In genomic region chr11:795638-796564, GRCh38 we compare ENCODE assay signal across 9 cellular contexts. TPM values are rescaled to one million over a fixed set of nuclear protein-coding genes. Genes with fewer than 3 reads are reported as not detected.
DNase-seq lines count a peak whose midpoint lies in the region; ATAC-seq, FAIRE-seq and TF ChIP-seq lines count a peak whose summit lies in the region.
"Had no signal": no experiment of that assay in that cellular context is flagged by ENCODE, and none has a peak within 500 bp of the region (broad histone marks: within the 10 kb centered on the region; RNA-seq: fewer than 3 reads in every experiment).

No MANE protein-coding gene starts in this region.

- WGBS in K562 (ENCODE audit: insufficient coverage, low coverage, missing lambda C conversion rate), result 16% methylated on average over 8 of the region's 25 CpGs

- H3K27ac ChIP-seq in K562 (ENCODE audit: extremely low read depth, low read depth, low read length), result peak overlapping the region; percentile 71
- peak overlapping the region; percentile 70 for H3K27ac ChIP-seq in keratinocyte (ENCODE audit: control insufficient read depth, insufficient read depth, low read length)

- H3K9ac ChIP-seq in K562 (ENCODE audit: insufficient read depth in 1 of 2, low read depth in 2 of 2, low read length in 2 of 2), result peak overlapping the region; percentile 66 to 95; a peak in 3 of 4 replicates
- H3K9ac ChIP-seq in keratinocyte (ENCODE audit: control insufficient read depth, extremely low read depth, insufficient read depth, low read length), result peak overlapping the region; percentile 80

- no TSS peak for BruUV-seq in K562 (replicated peaks; lab: Mats Ljungman, UMichigan)

- no peak for TF ChIP-seq EP300 in K562 (IDR thresholded peaks at IDR 0.05; ENCODE audit: low read length)

- H2AFZ ChIP-seq in K562 (ENCODE audit: low read depth, low read length), result peak overlapping the region; percentile 53; the same call in 1 of the 2 replicates
- no peak overlapping the region for H2AFZ ChIP-seq in keratinocyte (ENCODE audit: control insufficient read depth, low read length)

- CTCF ChIA-PET in K562 (lab: Yijun Ruan, JAX; ENCODE audit: low intra/inter-chr PET ratio), result no interaction called here

- DNase-seq in NCI-H1417 (lab: John Stamatoyannopoulos, UW) (peak; percentile 68 to 83 (median 80)), NCI-H1417 treated with DMSO at 0.1 percent for 48 hours (lab: John Stamatoyannopoulos, UW) (no peak), NAMALWA (ENCODE audit: low spot score) (peak; percentile 86), UCSD-AML1 (lab: John Stamatoyannopoulos, UW; ENCODE audit: unreplicated experiment) (peak; percentile 79), K562 (ENCODE audit: extremely low read depth in 1 of 4, low spot score in 3 of 4) (peak; percentile 66 to 87 (median 74)), keratinocyte (ENCODE audit: low read depth, low spot score) (no peak)
- DNase-seq in stimulated activated CD4-positive, alpha-beta T cell treated with anti-CD3 and anti-CD28 coated beads, Interleukin-15, amount 100 ng/mL, for 24 hours, result peak; percentile 92

- H3K4me2 ChIP-seq in K562 (ENCODE audit: insufficient read depth, low read length) (peak overlapping the region; percentile 91), keratinocyte (ENCODE audit: control insufficient read depth, extremely low read depth, insufficient read depth, low read depth, low read length) (peak overlapping the region; percentile 96)

- H3K9me1 ChIP-seq in K562 (ENCODE audit: control insufficient read depth, insufficient read depth, low read length), result no peaks in the 10 kb centered on the region
- H3K9me1 ChIP-seq in keratinocyte (ENCODE audit: control insufficient read depth, extremely low read depth, insufficient read depth, low read length), result no peaks in the 10 kb centered on the region

- H3K9me3 ChIP-seq in K562 (replicated peaks; ENCODE audit: control insufficient read depth, insufficient read depth, low read depth, low read length) (no peaks in the 10 kb centered on the region), keratinocyte (ENCODE audit: control insufficient read depth, low read depth, low read length) (no peaks in the 10 kb centered on the region)

- peak; percentile 83 for FAIRE-seq in K562 (lab: Jason Lieb, UNC)
- peak; percentile 78 for FAIRE-seq in keratinocyte (lab: Jason Lieb, UNC)
- FAIRE-seq: A204.1 had no signal

- no peak; the same call in 1 of the 2 replicates for TF ChIP-seq POLR2A in K562 (conservative IDR thresholded peaks at IDR 0.05)

- H3K36me3 ChIP-seq in K562 (ENCODE audit: control insufficient read depth, insufficient read depth, low read length) (peaks cover 47% of the 10 kb centered on the region; the same call in 1 of the 3 replicates), keratinocyte (ENCODE audit: control insufficient read depth in 2 of 2, extremely low read depth in 1 of 2, insufficient read depth in 2 of 2, low read length in 2 of 2) (peaks cover 11 to 15% of the 10 kb centered on the region in 2 experiments)

- TF ChIP-seq CTCF in K562 (IDR thresholded peaks at IDR 0.05 in 2 of 3, conservative IDR thresholded peaks at IDR 0.05 in 1 of 3; ENCODE audit: insufficient read depth in 2 of 3, low read depth in 1 of 3, low read length in 3 of 3), result no peak
- TF ChIP-seq CTCF in keratinocyte (optimal IDR thresholded peaks at IDR 0.05 in 1 of 3, IDR thresholded peaks at IDR 0.05 in 1 of 3, conservative IDR thresholded peaks at IDR 0.05 in 1 of 3; ENCODE audit: extremely low read depth in 1 of 3, insufficient read depth in 2 of 3, low read length in 3 of 3), result no peak

- H4K20me1 ChIP-seq in K562 (replicated peaks; ENCODE audit: control insufficient read depth, insufficient read depth, low read length) (no peaks in the 10 kb centered on the region), keratinocyte (ENCODE audit: control insufficient read depth, extremely low read depth, insufficient read depth, low read length) (no peaks in the 10 kb centered on the region)

- peaks cover 7 to 94% of the 10 kb centered on the region in 2 experiments for H3K4me1 ChIP-seq in K562 (replicated peaks in 1 of 2; ENCODE audit: control insufficient read depth in 2 of 2, insufficient read depth in 2 of 2, low read length in 2 of 2)
- peaks cover 17% of the 10 kb centered on the region for H3K4me1 ChIP-seq in keratinocyte (ENCODE audit: control insufficient read depth, extremely low read depth, insufficient read depth, low read length)

- H3K79me2 ChIP-seq in K562 (ENCODE audit: control insufficient read depth, insufficient read depth, low read length) (peaks cover 26% of the 10 kb centered on the region), keratinocyte (ENCODE audit: control insufficient read depth, insufficient read depth, low read length) (no peaks in the 10 kb centered on the region)

- no peaks in the 10 kb centered on the region for H3K27me3 ChIP-seq in K562 (ENCODE audit: control insufficient read depth in 2 of 2, insufficient read depth in 2 of 2, low read length in 2 of 2)
- H3K27me3 ChIP-seq in keratinocyte (ENCODE audit: control insufficient read depth, extremely low read depth, insufficient read depth, low read length), result no peaks in the 10 kb centered on the region

- POLR2A ChIA-PET in K562 (lab: Yijun Ruan, JAX), result interaction anchor here (0.8 to 2.2 kb wide), 8 partner anchors 7 to 238 kb away, joined by 3 to 26 read pairs (median 4); partner anchors contain the start of gene RPLP2

- ATAC-seq in K562 (peak; percentile 72), HG03135 (IDR thresholded peaks at IDR 0.05; ENCODE audit: unreplicated experiment) (no peak)

- H3K4me3 ChIP-seq in K562 (peak overlapping the region; percentile 73), keratinocyte (ENCODE audit: control insufficient read depth in 2 of 3, extremely low read depth in 1 of 3, insufficient read depth in 2 of 3, low read depth in 1 of 3, low read length in 3 of 3) (peak overlapping the region; percentile 84 to 89 (median 86))

- in situ Hi-C loops in K562 (cut with MboI), result no loop called here

- dilution Hi-C loops in keratinocyte (cut with MboI; ENCODE audit: extremely low pct_ligation_motif_present, low sequenced_read_pairs), result no loop called here

- intact Hi-C loops in K562 (cut with micrococcal nuclease), result loop anchor here (5.0 to 10.0 kb wide), 2 partner anchors 69 to 231 kb away; partner anchors contain the start of genes LMNTD2 and RASSF7

- no peak for TF ChIP-seq RAD21 in K562 (CRISPR knock-in tag; conservative IDR thresholded peaks at IDR 0.05 in 1 of 2, IDR thresholded peaks at IDR 0.05 in 1 of 2)

RNA-seq across cellular contexts. Expression of gene SLC25A22, which starts 2.2 kb away (rescaled TPM):
- total RNA-seq in K562 (2011; cell fraction: chromatin; rRNA removed; ENCODE audit: low replicate concordance), result 18.6 and 84.0 TPM in 2 replicates
- 75.0 and 76.5 TPM in 2 replicates for total RNA-seq in K562 (2011; cell fraction: nucleolus; rRNA removed)
- 35.6 and 39.5 TPM in 2 replicates for total RNA-seq in K562 (2011; cell fraction: nucleoplasm; rRNA removed)
- total RNA-seq in K562 (2014; rRNA removed), result 17.0 and 21.5 TPM in 2 replicates
- total RNA-seq in K562 (2014; rRNA removed; fragmentation: Illumina TruSeq; extraction: Trizol), result 2.5 and 3.0 TPM in 2 replicates
- 11.4 and 11.8 TPM in 2 replicates for total RNA-seq in K562 (2015; rRNA removed; fragmentation: Illumina TruSeq; extraction: Trizol)
- total RNA-seq in K562 (2021), result 54.7 and 55.4 TPM in 2 replicates
- polyA plus RNA-seq in K562 (2011; rRNA removed), result 9.3 and 32.2 TPM in 2 replicates
- polyA plus RNA-seq in K562 (2011; cell fraction: cytosol; rRNA removed), result 10.7 and 26.2 TPM in 2 replicates
- 46.7 and 86.6 TPM in 2 replicates for polyA plus RNA-seq in K562 (2011; cell fraction: nucleus; rRNA removed)
- 25.7 and 28.8 TPM in 2 replicates for polyA plus RNA-seq in K562 (2012)
- 15.0 and 37.3 TPM in 2 replicates for polyA plus RNA-seq in K562 (2014; fragmentation: Illumina TruSeq; extraction: Trizol)
- polyA plus RNA-seq in K562 (2014; fragmentation: Nextera tagmentation; extraction: Ambion mirVana), result under 1 TPM; 0.41 to 0.44 TPM
- 30.0 and 32.8 TPM in 2 replicates for polyA plus RNA-seq in K562 (2014; rRNA removed)
- 6.1 and 7.3 TPM in 2 replicates for polyA minus RNA-seq in K562 (2011; rRNA and poly(A)+ RNA removed)
- 19.8 and 31.9 TPM in 2 replicates for polyA minus RNA-seq in K562 (2011; cell fraction: cytosol; rRNA and poly(A)+ RNA removed)
- polyA minus RNA-seq in K562 (2011; cell fraction: nucleus; rRNA and poly(A)+ RNA removed), result 14.7 and 16.0 TPM in 2 replicates
- 8.4 to 21.2 TPM (median 13.5 TPM) in 3 replicates for polyA plus RNA-seq in keratinocyte
- polyA plus RNA-seq in keratinocyte (2011; ENCODE audit: low read depth), result 4.1 TPM
- 12.1 and 24.3 TPM in 2 replicates for polyA plus RNA-seq in keratinocyte (2011; cell fraction: cytosol; rRNA removed)
- 27.1 and 28.4 TPM in 2 replicates for polyA plus RNA-seq in keratinocyte (2011; cell fraction: nucleus; rRNA removed)
- 9.7 and 19.7 TPM in 2 replicates for polyA plus RNA-seq in keratinocyte (2012; ENCODE audit: low replicate concordance)
- polyA minus RNA-seq in keratinocyte, result 9.0 to 51.7 TPM (median 10.8 TPM) in 3 replicates
- polyA minus RNA-seq in keratinocyte (2011; cell fraction: cytosol; rRNA and poly(A)+ RNA removed), result 24.4 TPM
- polyA minus RNA-seq in keratinocyte (2011; cell fraction: nucleus; rRNA and poly(A)+ RNA removed), result 14.7 and 24.3 TPM in 2 replicates

RNA-seq across cellular contexts. Expression of gene CEND1, which starts 6.0 kb away (rescaled TPM):
- total RNA-seq in K562 (2011; cell fraction: chromatin; rRNA removed; ENCODE audit: low replicate concordance), result not detected in 2 replicates
- total RNA-seq in K562 (2011; cell fraction: nucleolus; rRNA removed), result not detected in 2 replicates
- not detected in 2 replicates for total RNA-seq in K562 (2011; cell fraction: nucleoplasm; rRNA removed)
- 0.18 and 0.73 TPM in 2 replicates for total RNA-seq in K562 (2014; rRNA removed)
- not detected in 2 replicates for total RNA-seq in K562 (2014; rRNA removed; fragmentation: Illumina TruSeq; extraction: Trizol)
- total RNA-seq in K562 (2015; rRNA removed; fragmentation: Illumina TruSeq; extraction: Trizol), result not detected in 2 replicates
- 0.16 and 0.63 TPM in 2 replicates for total RNA-seq in K562 (2021)
- polyA plus RNA-seq in K562 (2011; rRNA removed), result not detected in 2 replicates
- polyA plus RNA-seq in K562 (2011; cell fraction: cytosol; rRNA removed), result 0.06 TPM in 1 of 2 replicates, not detected in the other
- polyA plus RNA-seq in K562 (2011; cell fraction: nucleus; rRNA removed), result not detected in 2 replicates
- polyA plus RNA-seq in K562 (2012), result 0.28 and 0.31 TPM in 2 replicates
- polyA plus RNA-seq in K562 (2014; fragmentation: Illumina TruSeq; extraction: Trizol), result 0.13 and 0.24 TPM in 2 replicates
- not detected for polyA plus RNA-seq in K562 (2014; fragmentation: Nextera tagmentation; extraction: Ambion mirVana)
- 1.2 TPM in 1 of 2 replicates, not detected in the other for polyA plus RNA-seq in K562 (2014; rRNA removed)
- polyA minus RNA-seq in K562 (2011; rRNA and poly(A)+ RNA removed), result not detected in 2 replicates
- polyA minus RNA-seq in K562 (2011; cell fraction: cytosol; rRNA and poly(A)+ RNA removed), result not detected in 2 replicates
- polyA minus RNA-seq in K562 (2011; cell fraction: nucleus; rRNA and poly(A)+ RNA removed), result not detected in 2 replicates
- not detected in 3 replicates for polyA plus RNA-seq in keratinocyte
- polyA plus RNA-seq in keratinocyte (2011; ENCODE audit: low read depth), result not detected
- polyA plus RNA-seq in keratinocyte (2011; cell fraction: cytosol; rRNA removed), result not detected in 2 replicates
- not detected in 2 replicates for polyA plus RNA-seq in keratinocyte (2011; cell fraction: nucleus; rRNA removed)
- polyA plus RNA-seq in keratinocyte (2012; ENCODE audit: low replicate concordance), result 0.10 TPM in 1 of 2 replicates, not detected in the other
- polyA minus RNA-seq in keratinocyte, result not detected in 3 replicates
- not detected for polyA minus RNA-seq in keratinocyte (2011; cell fraction: cytosol; rRNA and poly(A)+ RNA removed)
- polyA minus RNA-seq in keratinocyte (2011; cell fraction: nucleus; rRNA and poly(A)+ RNA removed), result not detected in 2 replicates

RNA-seq across cellular contexts. Expression of gene PIDD1, which starts 9.1 kb away (rescaled TPM):
- 31.9 and 139 TPM in 2 replicates for total RNA-seq in K562 (2011; cell fraction: chromatin; rRNA removed; ENCODE audit: low replicate concordance)
- 157 and 166 TPM in 2 replicates for total RNA-seq in K562 (2011; cell fraction: nucleolus; rRNA removed)
- total RNA-seq in K562 (2011; cell fraction: nucleoplasm; rRNA removed), result 58.5 and 69.8 TPM in 2 replicates
- 13.2 and 18.7 TPM in 2 replicates for total RNA-seq in K562 (2014; rRNA removed)
- 0.95 and 1.0 TPM in 2 replicates for total RNA-seq in K562 (2014; rRNA removed; fragmentation: Illumina TruSeq; extraction: Trizol)
- total RNA-seq in K562 (2015; rRNA removed; fragmentation: Illumina TruSeq; extraction: Trizol), result 7.3 and 7.6 TPM in 2 replicates
- 31.3 and 32.1 TPM in 2 replicates for total RNA-seq in K562 (2021)
- polyA plus RNA-seq in K562 (2011; rRNA removed), result 8.5 and 20.7 TPM in 2 replicates
- polyA plus RNA-seq in K562 (2011; cell fraction: cytosol; rRNA removed), result 13.4 and 29.0 TPM in 2 replicates
- polyA plus RNA-seq in K562 (2011; cell fraction: nucleus; rRNA removed), result 284 and 380 TPM in 2 replicates
- polyA plus RNA-seq in K562 (2012), result 20.6 and 37.0 TPM in 2 replicates
- polyA plus RNA-seq in K562 (2014; fragmentation: Illumina TruSeq; extraction: Trizol), result 3.0 and 11.1 TPM in 2 replicates
- under 1 TPM; 0.32 to 0.36 TPM for polyA plus RNA-seq in K562 (2014; fragmentation: Nextera tagmentation; extraction: Ambion mirVana)
- 47.5 and 52.7 TPM in 2 replicates for polyA plus RNA-seq in K562 (2014; rRNA removed)
- polyA minus RNA-seq in K562 (2011; rRNA and poly(A)+ RNA removed), result 2.6 and 3.2 TPM in 2 replicates
- polyA minus RNA-seq in K562 (2011; cell fraction: cytosol; rRNA and poly(A)+ RNA removed), result 11.4 and 11.9 TPM in 2 replicates
- 53.5 and 55.9 TPM in 2 replicates for polyA minus RNA-seq in K562 (2011; cell fraction: nucleus; rRNA and poly(A)+ RNA removed)
- polyA plus RNA-seq in keratinocyte, result 2.5 to 6.4 TPM (median 2.9 TPM) in 3 replicates
- 2.8 TPM for polyA plus RNA-seq in keratinocyte (2011; ENCODE audit: low read depth)
- polyA plus RNA-seq in keratinocyte (2011; cell fraction: cytosol; rRNA removed), result 1.0 and 2.2 TPM in 2 replicates
- polyA plus RNA-seq in keratinocyte (2011; cell fraction: nucleus; rRNA removed), result 13.3 and 21.1 TPM in 2 replicates
- polyA plus RNA-seq in keratinocyte (2012; ENCODE audit: low replicate concordance), result 4.7 and 6.5 TPM in 2 replicates
- 2.0 to 6.9 TPM (median 2.5 TPM) in 3 replicates for polyA minus RNA-seq in keratinocyte
- polyA minus RNA-seq in keratinocyte (2011; cell fraction: cytosol; rRNA and poly(A)+ RNA removed), result 5.9 TPM
- polyA minus RNA-seq in keratinocyte (2011; cell fraction: nucleus; rRNA and poly(A)+ RNA removed), result 7.3 and 11.3 TPM in 2 replicates

RNA-seq across cellular contexts. Expression of gene RPLP2, which starts 13.9 kb away (rescaled TPM):
- 170 and 292 TPM in 2 replicates for total RNA-seq in K562 (2011; cell fraction: chromatin; rRNA removed; ENCODE audit: low replicate concordance)
- total RNA-seq in K562 (2011; cell fraction: nucleolus; rRNA removed), result 396 and 422 TPM in 2 replicates
- 508 and 986 TPM in 2 replicates for total RNA-seq in K562 (2011; cell fraction: nucleoplasm; rRNA removed)
- total RNA-seq in K562 (2014; rRNA removed) (1,805 and 1,933 TPM in 2 replicates), K562 (2014; rRNA removed; fragmentation: Illumina TruSeq; extraction: Trizol) (1,134 and 1,237 TPM in 2 replicates), K562 (2015; rRNA removed; fragmentation: Illumina TruSeq; extraction: Trizol) (1,326 and 1,329 TPM in 2 replicates), K562 (2021) (3,807 and 3,932 TPM in 2 replicates)
- polyA plus RNA-seq in K562 (2011; rRNA removed) (687 and 817 TPM in 2 replicates), K562 (2014; fragmentation: Illumina TruSeq; extraction: Trizol) (528 and 867 TPM in 2 replicates), K562 (2014; fragmentation: Nextera tagmentation; extraction: Ambion mirVana) (1,000 to 10,000 TPM; 1,853 to 1,893 TPM), K562 (2014; rRNA removed) (1,548 and 1,633 TPM in 2 replicates), keratinocyte (632 to 1,901 TPM (median 797 TPM) in 3 replicates)
- 1,159 and 2,082 TPM in 2 replicates for polyA plus RNA-seq in K562 (2011; cell fraction: cytosol; rRNA removed)
- 711 and 782 TPM in 2 replicates for polyA plus RNA-seq in K562 (2011; cell fraction: nucleus; rRNA removed)
- 2,625 and 2,975 TPM in 2 replicates for polyA plus RNA-seq in K562 (2012)
- polyA minus RNA-seq in K562 (2011; rRNA and poly(A)+ RNA removed), result 836 and 845 TPM in 2 replicates
- 1,403 and 1,771 TPM in 2 replicates for polyA minus RNA-seq in K562 (2011; cell fraction: cytosol; rRNA and poly(A)+ RNA removed)
- polyA minus RNA-seq in K562 (2011; cell fraction: nucleus; rRNA and poly(A)+ RNA removed), result 148 and 275 TPM in 2 replicates
- polyA plus RNA-seq in keratinocyte (2011; ENCODE audit: low read depth), result 1,669 TPM
- 900 and 1,809 TPM in 2 replicates for polyA plus RNA-seq in keratinocyte (2011; cell fraction: cytosol; rRNA removed)
- 325 and 365 TPM in 2 replicates for polyA plus RNA-seq in keratinocyte (2011; cell fraction: nucleus; rRNA removed)
- 1,716 and 2,327 TPM in 2 replicates for polyA plus RNA-seq in keratinocyte (2012; ENCODE audit: low replicate concordance)
- polyA minus RNA-seq in keratinocyte, result 250 to 697 TPM (median 466 TPM) in 3 replicates
- polyA minus RNA-seq in keratinocyte (2011; cell fraction: cytosol; rRNA and poly(A)+ RNA removed), result 1,353 TPM
- polyA minus RNA-seq in keratinocyte (2011; cell fraction: nucleus; rRNA and poly(A)+ RNA removed), result 148 and 153 TPM in 2 replicates

RNA-seq across cellular contexts. Expression of gene GATD1, which starts 18.6 kb away (rescaled TPM):
- total RNA-seq in K562 (2011; cell fraction: chromatin; rRNA removed; ENCODE audit: low replicate concordance), result 140 and 450 TPM in 2 replicates
- total RNA-seq in K562 (2011; cell fraction: nucleolus; rRNA removed), result 336 and 342 TPM in 2 replicates
- total RNA-seq in K562 (2011; cell fraction: nucleoplasm; rRNA removed), result 156 and 178 TPM in 2 replicates
- 50.8 and 50.9 TPM in 2 replicates for total RNA-seq in K562 (2014; rRNA removed)
- 13.5 and 17.1 TPM in 2 replicates for total RNA-seq in K562 (2014; rRNA removed; fragmentation: Illumina TruSeq; extraction: Trizol)
- 45.4 and 49.5 TPM in 2 replicates for total RNA-seq in K562 (2015; rRNA removed; fragmentation: Illumina TruSeq; extraction: Trizol)
- total RNA-seq in K562 (2021), result 105 and 118 TPM in 2 replicates
- 35.8 and 58.6 TPM in 2 replicates for polyA plus RNA-seq in K562 (2011; rRNA removed)
- 47.9 and 104 TPM in 2 replicates for polyA plus RNA-seq in K562 (2011; cell fraction: cytosol; rRNA removed)
- polyA plus RNA-seq in K562 (2011; cell fraction: nucleus; rRNA removed), result 263 and 504 TPM in 2 replicates
- polyA plus RNA-seq in K562 (2012), result 53.2 and 84.6 TPM in 2 replicates
- 36.9 and 78.5 TPM in 2 replicates for polyA plus RNA-seq in K562 (2014; fragmentation: Illumina TruSeq; extraction: Trizol)
- 1 to 10 TPM; 2.8 to 3.3 TPM for polyA plus RNA-seq in K562 (2014; fragmentation: Nextera tagmentation; extraction: Ambion mirVana)
- 144 TPM in 2 replicates for polyA plus RNA-seq in K562 (2014; rRNA removed)
- 6.8 and 13.8 TPM in 2 replicates for polyA minus RNA-seq in K562 (2011; rRNA and poly(A)+ RNA removed)
- polyA minus RNA-seq in K562 (2011; cell fraction: cytosol; rRNA and poly(A)+ RNA removed), result 29.3 and 39.0 TPM in 2 replicates
- 57.2 and 63.4 TPM in 2 replicates for polyA minus RNA-seq in K562 (2011; cell fraction: nucleus; rRNA and poly(A)+ RNA removed)
- polyA plus RNA-seq in keratinocyte, result 24.4 to 48.0 TPM (median 24.6 TPM) in 3 replicates
- 8.2 TPM for polyA plus RNA-seq in keratinocyte (2011; ENCODE audit: low read depth)
- 18.2 and 41.8 TPM in 2 replicates for polyA plus RNA-seq in keratinocyte (2011; cell fraction: cytosol; rRNA removed)
- polyA plus RNA-seq in keratinocyte (2011; cell fraction: nucleus; rRNA removed), result 116 and 155 TPM in 2 replicates
- polyA plus RNA-seq in keratinocyte (2012; ENCODE audit: low replicate concordance), result 27.6 and 43.5 TPM in 2 replicates
- 21.9 to 31.3 TPM (median 24.9 TPM) in 3 replicates for polyA minus RNA-seq in keratinocyte
- 37.8 TPM for polyA minus RNA-seq in keratinocyte (2011; cell fraction: cytosol; rRNA and poly(A)+ RNA removed)
- 34.8 and 49.2 TPM in 2 replicates for polyA minus RNA-seq in keratinocyte (2011; cell fraction: nucleus; rRNA and poly(A)+ RNA removed)

Comparison
In these comparisons a context has a peak if more than half of its experiments do, and no peak if none do; other contexts are left out.
1. DNase-seq: peak in NCI-H1417 (3 of 3), NAMALWA (single experiment), UCSD-AML1 (single experiment), K562 (4 of 4) and stimulated activated CD4-positive, alpha-beta T cell treated with anti-CD3 and anti-CD28 coated beads, Interleukin-15, amount 100 ng/mL, for 24 hours (single experiment); none in NCI-H1417 treated with DMSO at 0.1 percent for 48 hours (single experiment) and keratinocyte (single experiment).